In genomic region chr22:27809700-27810365, GRCh38 we compare ENCODE assay signal across 16 cellular contexts. TPM values are rescaled to one million over a fixed set of nuclear protein-coding genes. Genes with fewer than 3 reads are reported as not detected.
DNase-seq lines count a peak whose midpoint lies in the region; ATAC-seq, FAIRE-seq and TF ChIP-seq lines count a peak whose summit lies in the region.
"Had no signal": no experiment of that assay in that cellular context is flagged by ENCODE, and none has a peak within 500 bp of the region (broad histone marks: within the 10 kb centered on the region; RNA-seq: fewer than 3 reads in every experiment).

No MANE protein-coding gene starts in this region.

- no peak for FAIRE-seq in K562 (lab: Jason Lieb, UNC)
- FAIRE-seq: H54 had no signal

- H3K27me3 Mint-ChIP-seq in GM23338 (ENCODE audit: insufficient read depth, low read depth, poor library complexity) = peaks cover 11% of the 10 kb centered on the region

- H3K27ac ChIP-seq in K562 (ENCODE audit: extremely low read depth, low read depth, low read length) (no peak overlapping the region), left ventricle myocardium inferior (replicated peaks) (peak overlapping the region; percentile 37), GM23338 (ENCODE audit: low read depth) (no peak overlapping the region)
- H3K27ac ChIP-seq: brain microvascular endothelial cell had no signal

- H3K4me2 ChIP-seq in K562 (ENCODE audit: insufficient read depth, low read length) (no peak overlapping the region), GM23338 (no peak overlapping the region)

- H3K9ac ChIP-seq in K562 (ENCODE audit: insufficient read depth in 1 of 2, low read depth in 2 of 2, low read length in 2 of 2) = no peak overlapping the region

- H2AFZ ChIP-seq in K562 (ENCODE audit: low read depth, low read length) = no peak overlapping the region
- H2AFZ ChIP-seq in GM23338 = no peak overlapping the region

- no peaks in the 10 kb centered on the region for H3K9me2 ChIP-seq in GM23338 (ENCODE audit: insufficient read depth)

- CTCF ChIA-PET in K562 (lab: Yijun Ruan, JAX; ENCODE audit: low intra/inter-chr PET ratio) = no interaction called here

- H3K27ac Mint-ChIP-seq in GM23338 = no peak overlapping the region
- H3K27ac Mint-ChIP-seq: progenitor cell of endocrine pancreas; stimulated activated naive CD8-positive, alpha-beta T cell treated with anti-CD3 and anti-CD28 coated beads, Interleukin-15, amount 100 ng/mL, for 72 hours had no signal

- H3K4me1 Mint-ChIP-seq in GM23338 = peaks cover 16% of the 10 kb centered on the region

- no peak for TF ChIP-seq EP300 in K562 (IDR thresholded peaks at IDR 0.05; ENCODE audit: low read length)

- in situ Hi-C loops in K562 (cut with MboI) = loop anchor here (25.0 kb wide), 2 partner anchors 398 to 1048 kb away; no protein-coding TSS in a partner anchor

- no peak for TF ChIP-seq RAD21 in K562 (CRISPR knock-in tag; conservative IDR thresholded peaks at IDR 0.05 in 1 of 2, IDR thresholded peaks at IDR 0.05 in 1 of 2)

- no peaks in the 10 kb centered on the region for H3K36me3 Mint-ChIP-seq in GM23338 (ENCODE audit: low read depth)

- H3K79me2 ChIP-seq in K562 (ENCODE audit: control insufficient read depth, insufficient read depth, low read length) (no peaks in the 10 kb centered on the region), GM23338 (replicated peaks; ENCODE audit: insufficient read depth) (no peaks in the 10 kb centered on the region)

- no peaks in the 10 kb centered on the region for H3K9me3 Mint-ChIP-seq in GM23338
- H3K9me3 Mint-ChIP-seq: stimulated activated naive CD8-positive, alpha-beta T cell treated with anti-CD3 and anti-CD28 coated beads, Interleukin-15, amount 100 ng/mL, for 72 hours had no signal

- no peak for TF ChIP-seq POLR2A in K562 (conservative IDR thresholded peaks at IDR 0.05)

- TF ChIP-seq CTCF in K562 (IDR thresholded peaks at IDR 0.05 in 2 of 3, conservative IDR thresholded peaks at IDR 0.05 in 1 of 3; ENCODE audit: insufficient read depth in 2 of 3, low read depth in 1 of 3, low read length in 3 of 3) (no peak), left ventricle myocardium inferior (IDR thresholded peaks at IDR 0.05; ENCODE audit: borderline replicate concordance) (no peak), GM23338 (conservative IDR thresholded peaks at IDR 0.05; ENCODE audit: low read depth in 2 of 2) (no peak)

- peak; percentile 14 for DNase-seq in ELR (ENCODE audit: low read depth)
- no peak for DNase-seq in K562 (ENCODE audit: extremely low read depth in 1 of 4, low spot score in 3 of 4)
- DNase-seq in left ventricle myocardium inferior = no peak
- no peak for DNase-seq in sciatic nerve (ENCODE audit: low spot score)
- no peak for DNase-seq in GM23338 (ENCODE audit: low spot score)
- DNase-seq in NCI-H1092 (lab: John Stamatoyannopoulos, UW) = no peak
- DNase-seq: activated naive CD4-positive, alpha-beta T cell treated with Interleukin-2 at 50 U/mL for 16 hours; brain microvascular endothelial cell; NCI-H187; NCI-H510A; stimulated activated CD4-positive, alpha-beta T cell treated with anti-CD3 and anti-CD28 coated beads, Interleukin-15, amount 100 ng/mL, for 24 hours; stimulated activated naive CD8-positive, alpha-beta T cell treated with anti-CD3 and anti-CD28 coated beads, Interleukin-15, amount 100 ng/mL, for 72 hours had no signal

- POLR2A ChIA-PET in K562 (lab: Yijun Ruan, JAX) = interaction anchor here (1.0 kb wide), 1 partner anchor 8 kb away, joined by 4 read pairs; no protein-coding TSS in a partner anchor

- H3K9me3 ChIP-seq in K562 (replicated peaks; ENCODE audit: control insufficient read depth, insufficient read depth, low read depth, low read length) = no peaks in the 10 kb centered on the region
- H3K9me3 ChIP-seq in left ventricle myocardium inferior (replicated peaks) = no peaks in the 10 kb centered on the region

- no peak overlapping the region for H3K4me3 ChIP-seq in K562
- H3K4me3 ChIP-seq in left ventricle myocardium inferior = no peak overlapping the region
- no peak overlapping the region for H3K4me3 ChIP-seq in GM23338

- H3K4me1 ChIP-seq in K562 (replicated peaks in 1 of 2; ENCODE audit: control insufficient read depth in 2 of 2, insufficient read depth in 2 of 2, low read length in 2 of 2) = peaks cover 0 to 7% of the 10 kb centered on the region in 2 experiments; a peak in 3 of 5 replicates
- peaks cover 5% of the 10 kb centered on the region for H3K4me1 ChIP-seq in left ventricle myocardium inferior
- peaks cover 1% of the 10 kb centered on the region; the same call in 1 of the 2 replicates for H3K4me1 ChIP-seq in GM23338 (ENCODE audit: insufficient read depth)

- no TSS peak for BruUV-seq in K562 (replicated peaks; lab: Mats Ljungman, UMichigan)

- ATAC-seq in K562 (no peak), sciatic nerve (peak; percentile 56), GM23338 (no peak), HG03571 (IDR thresholded peaks at IDR 0.05; ENCODE audit: unreplicated experiment) (no peak), HG03196 (IDR thresholded peaks at IDR 0.05; ENCODE audit: unreplicated experiment) (no peak)
- ATAC-seq: stimulated activated naive CD8-positive, alpha-beta T cell treated with anti-CD3 and anti-CD28 coated beads, Interleukin-15, amount 100 ng/mL, for 72 hours had no signal

- H3K27me3 ChIP-seq in K562 (ENCODE audit: control insufficient read depth in 2 of 2, insufficient read depth in 2 of 2, low read length in 2 of 2) (peaks cover 2 to 27% of the 10 kb centered on the region in 2 experiments; a peak in 4 of 5 replicates), left ventricle myocardium inferior (ENCODE audit: low read depth) (no peaks in the 10 kb centered on the region), GM23338 (ENCODE audit: insufficient read depth) (no peaks in the 10 kb centered on the region)
- H3K27me3 ChIP-seq: brain microvascular endothelial cell had no signal

- H4K20me1 ChIP-seq in K562 (replicated peaks; ENCODE audit: control insufficient read depth, insufficient read depth, low read length) (no peaks in the 10 kb centered on the region), GM23338 (replicated peaks; ENCODE audit: insufficient read depth) (no peaks in the 10 kb centered on the region)

- intact Hi-C loops in K562 (cut with micrococcal nuclease) = loop anchor here (10.0 kb wide), 2 partner anchors 405 to 1055 kb away; no protein-coding TSS in a partner anchor
- intact Hi-C loops in left ventricle myocardium inferior (cut with micrococcal nuclease) = loop anchor here (5.0 kb wide), 1 partner anchor 403 kb away; no protein-coding TSS in a partner anchor
- intact Hi-C loops in sciatic nerve (cut with DNase I) = loop anchor here (10.0 kb wide), 2 partner anchors 205 to 1045 kb away; no protein-coding TSS in a partner anchor

- H3K4me3 Mint-ChIP-seq in GM23338 = no peak overlapping the region
- H3K4me3 Mint-ChIP-seq: stimulated activated naive CD8-positive, alpha-beta T cell treated with anti-CD3 and anti-CD28 coated beads, Interleukin-15, amount 100 ng/mL, for 72 hours had no signal

- 0 out of 2 replicates have a peak, but pooled peaks cover 2% of the 10 kb centered on the region for H3F3A ChIP-seq in GM23338 (replicated peaks; ENCODE audit: low read depth)

- H3K36me3 ChIP-seq in K562 (ENCODE audit: control insufficient read depth, insufficient read depth, low read length) (no peaks in the 10 kb centered on the region), left ventricle myocardium inferior (no peaks in the 10 kb centered on the region), GM23338 (ENCODE audit: insufficient read depth) (no peaks in the 10 kb centered on the region; the same call in 1 of the 2 replicates)
- H3K36me3 ChIP-seq: brain microvascular endothelial cell had no signal

- 2% methylated on average over 8 of the region's 9 CpGs for WGBS in K562 (ENCODE audit: insufficient coverage, low coverage, missing lambda C conversion rate)

- H3K9me1 ChIP-seq in K562 (ENCODE audit: control insufficient read depth, insufficient read depth, low read length) = no peaks in the 10 kb centered on the region

TF ChIP-seq in K562, 482 proteins besides CTCF, POLR2A, EP300 and RAD21 (continues in another document):
- TF ChIP-seq KDM1A (IDR thresholded peaks at IDR 0.05) (peak in 1 of 2 experiments; percentile 29; a peak in 1 of 4 replicates), TCFL5 (CRISPR knock-in tag; conservative IDR thresholded peaks at IDR 0.05) (no peak)

TF ChIP-seq in GM23338, 12 proteins besides CTCF, POLR2A, EP300 and RAD21 (continues in another document):
- TF ChIP-seq NANOG (IDR thresholded peaks at IDR 0.05; ENCODE audit: borderline replicate concordance) = no peak
- no peak for TF ChIP-seq EZH2 (IDR thresholded peaks at IDR 0.05; ENCODE audit: low read depth, unreplicated experiment)
- TF ChIP-seq ZNF114 (CRISPR knock-in tag; IDR thresholded peaks at IDR 0.05) = no peak
- TF ChIP-seq ZNF331 (CRISPR knock-in tag; IDR thresholded peaks at IDR 0.05; ENCODE audit: low read depth) = no peak
- no peak for TF ChIP-seq JUNB (IDR thresholded peaks at IDR 0.05; ENCODE audit: unreplicated experiment)
- TF ChIP-seq CREB1 (CRISPR knock-in tag; IDR thresholded peaks at IDR 0.05; ENCODE audit: low read depth) = no peak
- no peak for TF ChIP-seq STAT1 (IDR thresholded peaks at IDR 0.05; ENCODE audit: unreplicated experiment)

RNA-seq across cellular contexts. Expression of gene MN1, which starts 8.3 kb away (rescaled TPM):
- not detected in 2 replicates for total RNA-seq in K562 (2011; cell fraction: chromatin; rRNA removed; ENCODE audit: low replicate concordance)
- total RNA-seq in K562 (2011; cell fraction: nucleolus; rRNA removed) = under 0.01 TPM in 1 of 2 replicates, not detected in the other
- total RNA-seq in K562 (2011; cell fraction: nucleoplasm; rRNA removed) = not detected in 2 replicates
- under 0.01 and 0.05 TPM in 2 replicates for total RNA-seq in K562 (2014; rRNA removed)
- not detected in 2 replicates for total RNA-seq in K562 (2014; rRNA removed; fragmentation: Illumina TruSeq; extraction: Trizol)
- total RNA-seq in K562 (2015; rRNA removed; fragmentation: Illumina TruSeq; extraction: Trizol) = 0.04 TPM in 1 of 2 replicates, not detected in the other
- 0.02 and 0.04 TPM in 2 replicates for total RNA-seq in K562 (2021)
- 0.05 TPM in 1 of 2 replicates, not detected in the other for polyA plus RNA-seq in K562 (2011; rRNA removed)
- polyA plus RNA-seq in K562 (2011; cell fraction: cytosol; rRNA removed) = 0.01 TPM in 1 of 2 replicates, not detected in the other
- 0.01 TPM in 2 replicates for polyA plus RNA-seq in K562 (2011; cell fraction: nucleus; rRNA removed)
- 0.05 and 0.06 TPM in 2 replicates for polyA plus RNA-seq in K562 (2012)
- 0.01 and 0.04 TPM in 2 replicates for polyA plus RNA-seq in K562 (2014; fragmentation: Illumina TruSeq; extraction: Trizol)
- polyA plus RNA-seq in K562 (2014; fragmentation: Nextera tagmentation; extraction: Ambion mirVana) = under 1 TPM in 1 of 2 experiments, not detected in 1; under 0.01 TPM
- polyA plus RNA-seq in K562 (2014; rRNA removed) = not detected in 2 replicates
- polyA minus RNA-seq in K562 (2011; rRNA and poly(A)+ RNA removed) = not detected in 2 replicates
- polyA minus RNA-seq in K562 (2011; cell fraction: cytosol; rRNA and poly(A)+ RNA removed) = not detected in 2 replicates
- under 0.01 TPM in 2 replicates for polyA minus RNA-seq in K562 (2011; cell fraction: nucleus; rRNA and poly(A)+ RNA removed)
- 7.7 TPM for total RNA-seq in left ventricle myocardium inferior
- 10.4 TPM for total RNA-seq in sciatic nerve
- total RNA-seq in GM23338 (2014; rRNA removed; shearing (Covaris generic)) = 6.8 and 7.2 TPM in 2 replicates
- polyA plus RNA-seq in GM23338 (2016; fragmentation: Nextera tagmentation; extraction: Ambion mirVana) = 1.0 and 1.5 TPM in 2 replicates
